Comparison of ENCODE assay signal across 17 cellular contexts in genomic region chr9:132572921-132573320, GRCh38. TPM values are rescaled to one million over a fixed set of nuclear protein-coding genes. Genes with fewer than 3 reads are reported as not detected.
A peak's percentile ranks its signal among the peaks of the same experiment; 100 is the strongest.
DNase-seq lines count a peak whose midpoint lies in the region; ATAC-seq and TF ChIP-seq lines count a peak whose summit lies in the region.
"Had no signal": no experiment of that assay in that cellular context is flagged by ENCODE, and none has a peak within 500 bp of the region (broad histone marks: within the 10 kb centered on the region; RNA-seq: fewer than 3 reads in every experiment).

No MANE protein-coding gene starts in this region.

- H3K9me3 ChIP-seq in colonic mucosa: no peaks in the 10 kb centered on the region
- H3K9me3 ChIP-seq: HAP-1, neutrophil, transverse colon had no signal

- DNase-seq in AG08395 (ENCODE audit: low spot score) (peak; percentile 47), ELF-1 (ENCODE audit: low read depth, low spot score) (peak; percentile 62), RWPE1 (ENCODE audit: low spot score) (peak; percentile 48), foreskin melanocyte (peak; percentile 48), colonic mucosa (no peak), progenitor cell of endocrine pancreas (ENCODE audit: low spot score, unreplicated experiment) (no peak), NCI-H2171 treated with DMSO at 0.1 percent for 48 hours (lab: John Stamatoyannopoulos, UW) (no peak)
- DNase-seq: activated gamma-delta T cell, midbrain, T-cell, transverse colon had no signal

- peaks cover 52% of the 10 kb centered on the region for H3K27me3 Mint-ChIP-seq in progenitor cell of endocrine pancreas

- intact Hi-C loops in colonic mucosa (cut with DNase I): no loop called here

- no peaks in the 10 kb centered on the region for H3K9me3 Mint-ChIP-seq in progenitor cell of endocrine pancreas (ENCODE audit: low read depth)
- H3K9me3 Mint-ChIP-seq: stimulated activated effector memory CD8-positive, alpha-beta T cell treated with anti-CD3 and anti-CD28 coated beads, Interleukin-12 subunit alpha, Interleukin-12 subunit beta, amount 100 ng/mL, for 72 hours; T-cell had no signal

- H3K4me1 ChIP-seq in colonic mucosa: no peaks in the 10 kb centered on the region
- H3K4me1 ChIP-seq: HAP-1, transverse colon had no signal

- no peaks in the 10 kb centered on the region for H3K36me3 ChIP-seq in colonic mucosa
- H3K36me3 ChIP-seq: HAP-1, neutrophil, transverse colon had no signal

- no peak overlapping the region for H3K27ac ChIP-seq in RWPE1
- H3K27ac ChIP-seq in colonic mucosa: no peak overlapping the region
- H3K27ac ChIP-seq: neutrophil, transverse colon had no signal

- H3K9ac ChIP-seq in colonic mucosa (ENCODE audit: low read depth in 2 of 2, low read length in 2 of 2): no peak overlapping the region

- no peak for ATAC-seq in esophagus mucosa
- ATAC-seq: stimulated activated effector memory CD8-positive, alpha-beta T cell treated with anti-CD3 and anti-CD28 coated beads, Interleukin-12 subunit alpha, Interleukin-12 subunit beta, amount 100 ng/mL, for 72 hours; T-cell had no signal

- no peak overlapping the region for H3K27ac Mint-ChIP-seq in progenitor cell of endocrine pancreas
- H3K27ac Mint-ChIP-seq: stimulated activated effector memory CD8-positive, alpha-beta T cell treated with anti-CD3 and anti-CD28 coated beads, Interleukin-12 subunit alpha, Interleukin-12 subunit beta, amount 100 ng/mL, for 72 hours; T-cell had no signal

- POLR2A ChIA-PET in RWPE1 (lab: Yijun Ruan, JAX; ENCODE audit: low non-redundant PET): no interaction called here

- CTCF ChIA-PET in RWPE1 (lab: Yijun Ruan, JAX): no interaction called here

- TF ChIP-seq CTCF in RWPE1 (conservative IDR thresholded peaks at IDR 0.05; ENCODE audit: low read depth): no peak
- no peak for TF ChIP-seq CTCF in colonic mucosa (IDR thresholded peaks at IDR 0.05)
- no peak for TF ChIP-seq CTCF in progenitor cell of endocrine pancreas (IDR thresholded peaks at IDR 0.05; ENCODE audit: unreplicated experiment)

- no peaks in the 10 kb centered on the region for H3K36me3 Mint-ChIP-seq in progenitor cell of endocrine pancreas (ENCODE audit: insufficient read depth)
- H3K36me3 Mint-ChIP-seq: stimulated activated effector memory CD8-positive, alpha-beta T cell treated with anti-CD3 and anti-CD28 coated beads, Interleukin-12 subunit alpha, Interleukin-12 subunit beta, amount 100 ng/mL, for 72 hours had no signal

- peaks cover 1% of the 10 kb centered on the region for H3K4me1 Mint-ChIP-seq in progenitor cell of endocrine pancreas (ENCODE audit: low read depth)

- peaks cover 20% of the 10 kb centered on the region for H3K27me3 ChIP-seq in colonic mucosa

- no peak overlapping the region for H3K4me3 Mint-ChIP-seq in progenitor cell of endocrine pancreas (ENCODE audit: low read depth)
- H3K4me3 Mint-ChIP-seq: stimulated activated effector memory CD8-positive, alpha-beta T cell treated with anti-CD3 and anti-CD28 coated beads, Interleukin-12 subunit alpha, Interleukin-12 subunit beta, amount 100 ng/mL, for 72 hours; T-cell had no signal

- H3K4me3 ChIP-seq in colonic mucosa: no peak overlapping the region
- H3K4me3 ChIP-seq: HAP-1, transverse colon had no signal

RNA-seq across cellular contexts. Expression of gene BARHL1, which starts 9.5 kb away (rescaled TPM):
- total RNA-seq in colonic mucosa (not detected), esophagus mucosa (not detected), progenitor cell of endocrine pancreas (not detected in 2 replicates)
- total RNA-seq: NCI-H460, skeletal muscle tissue, T-cell, transverse colon had no signal

Comparison
In these comparisons a context has a peak if more than half of its experiments do, and no peak if none do; other contexts are left out.
1. DNase-seq: peak in AG08395 (single experiment), ELF-1 (single experiment), RWPE1 (single experiment) and foreskin melanocyte (single experiment); none in colonic mucosa (single experiment), progenitor cell of endocrine pancreas (single experiment) and NCI-H2171 treated with DMSO at 0.1 percent for 48 hours (single experiment).